1 cellular context compared by ENCODE assay signal in the genomic region with DNA sequence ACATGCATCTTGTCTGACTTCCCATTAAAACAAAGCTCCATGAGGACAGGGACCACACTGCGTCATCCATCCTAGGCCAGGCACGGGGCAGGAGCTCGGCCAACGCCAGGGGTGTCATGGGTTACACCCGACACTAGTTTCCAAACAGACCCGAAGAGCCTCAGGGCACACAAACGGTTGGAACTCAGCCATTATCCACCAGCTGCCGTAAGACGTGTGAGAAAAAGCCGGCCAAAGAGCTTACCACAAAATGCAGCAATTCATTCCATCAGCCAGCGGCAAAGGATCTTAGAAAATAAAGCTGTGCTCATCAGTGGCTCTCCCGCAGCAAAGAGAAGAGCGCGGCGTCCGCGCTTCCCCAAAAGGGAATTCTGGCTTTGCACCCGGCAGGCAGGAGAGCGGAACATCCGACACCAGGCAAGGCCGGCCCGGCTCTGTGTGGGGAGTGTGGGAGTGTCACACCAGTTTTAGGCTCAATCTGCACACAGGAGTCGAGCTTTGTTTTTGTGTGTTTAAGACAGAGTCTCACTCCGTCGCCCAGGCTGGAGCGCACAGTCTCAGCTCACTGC.
TF ChIP-seq lines count a peak whose summit lies in the region.

No MANE protein-coding gene starts in this region.

TF ChIP-seq in SK-N-SH, 30 proteins besides CTCF, POLR2A, EP300 and RAD21 (continued from another document):
- no peak for TF ChIP-seq USF2 (IDR thresholded peaks at IDR 0.05; ENCODE audit: borderline replicate concordance, low read depth, low read length)
- TF ChIP-seq GABPA (IDR thresholded peaks at IDR 0.05; ENCODE audit: low read depth), result no peak
- TF ChIP-seq MEF2A (IDR thresholded peaks at IDR 0.05; ENCODE audit: borderline replicate concordance, low read depth), result no peak
- no peak for TF ChIP-seq RFX5 (IDR thresholded peaks at IDR 0.05; ENCODE audit: low read length)
